Comparison of ENCODE assay signal across 26 cellular contexts in the genomic region with DNA sequence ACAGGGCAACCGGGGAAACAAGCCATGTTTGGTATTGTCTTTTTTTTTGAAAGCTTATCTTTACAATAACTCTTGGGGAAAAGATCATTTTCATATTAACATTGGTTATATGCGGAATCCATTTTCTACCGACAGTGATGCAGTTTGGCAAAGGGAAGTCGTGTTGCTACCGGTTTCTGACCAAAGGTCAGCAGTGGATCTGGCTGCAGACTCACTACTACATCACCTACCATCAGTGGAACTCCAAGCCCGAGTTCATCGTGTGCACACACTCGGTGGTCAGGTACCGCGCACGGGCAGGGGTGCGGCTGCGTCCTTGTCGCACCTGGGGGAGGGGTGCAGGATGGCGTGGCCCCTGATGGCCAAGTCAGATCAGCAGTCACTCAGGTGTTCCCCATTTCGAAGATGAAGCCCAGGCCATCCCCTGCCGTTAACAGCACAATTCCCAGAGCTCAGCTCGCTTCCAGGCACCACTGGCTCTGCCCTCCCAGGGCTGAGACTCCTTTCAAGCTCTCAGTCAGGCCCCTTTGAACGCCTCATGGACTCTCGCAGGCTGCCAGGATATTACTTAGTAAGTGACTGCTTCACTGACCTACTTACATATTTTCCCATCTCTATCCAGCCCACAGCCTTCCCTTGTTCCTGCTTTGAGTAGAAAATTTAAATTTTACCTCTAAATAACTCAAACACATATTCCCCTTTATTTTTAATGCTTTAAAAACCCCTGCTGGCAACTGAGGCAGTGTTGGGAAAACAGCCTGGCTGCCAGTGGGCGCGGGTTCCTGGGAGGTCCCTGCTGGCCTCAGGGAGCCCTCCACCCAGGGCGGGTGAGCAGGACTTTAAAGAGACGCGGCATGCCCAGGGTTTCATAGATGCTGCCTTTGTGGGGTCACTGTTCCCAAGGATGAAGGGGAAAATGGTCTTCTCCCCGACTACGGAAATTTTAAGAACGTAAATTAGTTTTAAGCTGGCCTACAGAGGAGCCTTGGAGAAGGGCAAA. TPM values are rescaled to one million over a fixed set of nuclear protein-coding genes. Genes with fewer than 3 reads are reported as not detected.
DNase-seq lines count a peak whose midpoint lies in the region; ATAC-seq, FAIRE-seq and TF ChIP-seq lines count a peak whose summit lies in the region.
"Had no signal": no experiment of that assay in that cellular context is flagged by ENCODE, and none has a peak within 500 bp of the region (broad histone marks: within the 10 kb centered on the region; RNA-seq: fewer than 3 reads in every experiment).

No MANE protein-coding gene starts in this region.

- H2AFZ ChIP-seq in mesenchymal stem cell (ENCODE audit: low read depth, low read length) = no peak overlapping the region

- H4K91ac ChIP-seq in mesenchymal stem cell (ENCODE audit: low read length) = peak overlapping the region; percentile 43

- H2BK12ac ChIP-seq in mesenchymal stem cell (ENCODE audit: low read length in 2 of 2) = no peak overlapping the region

- intact Hi-C loops in kidney (cut with DNase I) = no loop called here
- intact Hi-C loops in upper lobe of right lung (cut with DNase I) = no loop called here

- WGBS in mesenchymal stem cell = 94% methylated on average over 27 of the region's 28 CpGs

- TF ChIP-seq CTCF in kidney (IDR thresholded peaks at IDR 0.05; ENCODE audit: borderline replicate concordance, extremely low read depth, insufficient read depth) = no peak
- no peak for TF ChIP-seq CTCF in upper lobe of right lung (IDR thresholded peaks at IDR 0.05)

- DNase-seq in caudate nucleus (lab: John Stamatoyannopoulos, UW) (peak in 6 of 61 donors; percentile 13 to 30 (median 18)), kidney (peak; percentile 55), mesenchymal stem cell (no peak), upper lobe of right lung (peak; percentile 45), 8988T (no peak), NCI-H2029 treated with DMSO at 0.1 percent for 48 hours (lab: John Stamatoyannopoulos, UW) (no peak)
- DNase-seq in activated CD8-positive, alpha-beta memory T cell treated with anti-CD3 and anti-CD28 coated beads, Interleukin-2, amount 50 U/mL, for 4 hours = no peak
- DNase-seq: AML-193; CD4-positive, alpha-beta T cell; COR-L47; DMS53; GOT3; HCEC 1CT; NCI-H1048; NCI-H1417; NCI-H1694; NCI-H2081; NCI-H2227 treated with DMSO at 0.1 percent for 48 hours; NCI-H526 treated with DMSO at 0.1 percent for 48 hours; SIG-M5; SK-N-SH had no signal

- no peak overlapping the region for H3K4me2 ChIP-seq in mesenchymal stem cell (ENCODE audit: low read length, poor library complexity, severe bottlenecking)
- H3K4me2 ChIP-seq: A549; BLaER1 treated with 17β-estradiol and CSF1 and Interleukin-3, amounts not matched to agents 10 nM and 100 nM; KMS-11; SK-N-SH had no signal

- H3K9ac ChIP-seq in kidney (ENCODE audit: low read length in 2 of 2) = no peak overlapping the region
- no peak overlapping the region for H3K9ac ChIP-seq in mesenchymal stem cell (ENCODE audit: low read length)
- H3K9ac ChIP-seq: BLaER1 treated with 17β-estradiol and CSF1 and Interleukin-3, amounts not matched to agents 10 nM and 100 nM; KMS-11; SK-N-SH had no signal

- no peak overlapping the region for H2BK120ac ChIP-seq in mesenchymal stem cell (ENCODE audit: low read depth, low read length)

- H3K79me1 ChIP-seq in mesenchymal stem cell (replicated peaks; ENCODE audit: low read length, poor library complexity, severe bottlenecking) = no peaks in the 10 kb centered on the region

- H2AK5ac ChIP-seq in mesenchymal stem cell (ENCODE audit: low read length, severe bottlenecking) = no peak overlapping the region

- ATAC-seq in upper lobe of right lung = no peak
- ATAC-seq: A549, Panc1 had no signal

- H3K27me3 ChIP-seq in mesenchymal stem cell (ENCODE audit: control insufficient read depth in 1 of 2, insufficient read depth in 1 of 2, low read length in 2 of 2) = no peaks in the 10 kb centered on the region
- no peaks in the 10 kb centered on the region for H3K27me3 ChIP-seq in upper lobe of right lung
- H3K27me3 ChIP-seq: BLaER1 treated with 17β-estradiol and CSF1 and Interleukin-3, amounts not matched to agents 10 nM and 100 nM had no signal

- no peaks in the 10 kb centered on the region for H3K9me3 ChIP-seq in kidney (ENCODE audit: control insufficient read depth in 1 of 2, low read length in 2 of 2)
- H3K9me3 ChIP-seq in mesenchymal stem cell (ENCODE audit: control insufficient read depth, low read length) = no peaks in the 10 kb centered on the region
- H3K9me3 ChIP-seq in upper lobe of right lung = no peaks in the 10 kb centered on the region
- H3K9me3 ChIP-seq: A549; BLaER1 treated with 17β-estradiol and CSF1 and Interleukin-3, amounts not matched to agents 10 nM and 100 nM; SK-N-SH had no signal

- H3K14ac ChIP-seq in mesenchymal stem cell (ENCODE audit: low read length in 2 of 2) = no peak overlapping the region

- no peak overlapping the region for H2BK15ac ChIP-seq in mesenchymal stem cell (ENCODE audit: low read depth, poor library complexity, severe bottlenecking)

- H3K23ac ChIP-seq in mesenchymal stem cell (ENCODE audit: low read length in 2 of 2) = no peak overlapping the region

- no peak for FAIRE-seq in kidney (lab: Jason Lieb, UNC)
- FAIRE-seq: A549 had no signal

- H3K18ac ChIP-seq in mesenchymal stem cell (ENCODE audit: low read depth in 1 of 2, low read length in 2 of 2) = no peak overlapping the region

- H3K4ac ChIP-seq in mesenchymal stem cell (ENCODE audit: low read depth in 1 of 2, low read length in 2 of 2) = no peak overlapping the region

- H3K4me1 ChIP-seq in kidney (ENCODE audit: control insufficient read depth in 1 of 2, insufficient read depth in 1 of 2, low read depth in 1 of 2, low read length in 2 of 2) (no peaks in the 10 kb centered on the region), mesenchymal stem cell (ENCODE audit: control insufficient read depth, insufficient read depth, low read depth, low read length) (no peaks in the 10 kb centered on the region), upper lobe of right lung (no peaks in the 10 kb centered on the region)
- H3K4me1 ChIP-seq: A549; BLaER1 treated with 17β-estradiol and CSF1 and Interleukin-3, amounts not matched to agents 10 nM and 100 nM had no signal

- H3K36me3 ChIP-seq in kidney (ENCODE audit: control insufficient read depth in 1 of 2, insufficient read depth in 2 of 2, low read length in 2 of 2) (peaks cover 10 to 11% of the 10 kb centered on the region in 2 donors), mesenchymal stem cell (ENCODE audit: control insufficient read depth in 1 of 2, insufficient read depth in 2 of 2, low read depth in 1 of 2, low read length in 2 of 2) (peaks cover 0 to 41% of the 10 kb centered on the region in 2 experiments), upper lobe of right lung (no peaks in the 10 kb centered on the region)
- H3K36me3 ChIP-seq: BLaER1 treated with 17β-estradiol and CSF1 and Interleukin-3, amounts not matched to agents 10 nM and 100 nM had no signal

- no peak overlapping the region for H2BK5ac ChIP-seq in mesenchymal stem cell (ENCODE audit: low read depth, low read length, poor library complexity, severe bottlenecking)

- H3K27ac ChIP-seq in caudate nucleus (ENCODE audit: low read depth, low read length) (peak overlapping the region; percentile 23), kidney (ENCODE audit: low read depth in 2 of 2, low read length in 2 of 2) (no peak overlapping the region), mesenchymal stem cell (ENCODE audit: low read length, poor library complexity, severe bottlenecking) (no peak overlapping the region), upper lobe of right lung (no peak overlapping the region)
- H3K27ac ChIP-seq: A549; BLaER1 treated with 17β-estradiol and CSF1 and Interleukin-3, amounts not matched to agents 10 nM and 100 nM; KMS-11; RWPE1 had no signal

- H3K4me3 ChIP-seq in kidney (ENCODE audit: low read length in 2 of 2) = no peak overlapping the region
- no peak overlapping the region for H3K4me3 ChIP-seq in mesenchymal stem cell (ENCODE audit: insufficient read depth in 1 of 2, low read depth in 1 of 2, low read length in 2 of 2)
- H3K4me3 ChIP-seq in upper lobe of right lung = no peak overlapping the region
- H3K4me3 ChIP-seq: A549; BLaER1 treated with 17β-estradiol and CSF1 and Interleukin-3, amounts not matched to agents 10 nM and 100 nM had no signal

- no peak overlapping the region for H4K8ac ChIP-seq in mesenchymal stem cell (ENCODE audit: low read length)

RNA-seq across cellular contexts. Expression of a gene that starts 33.6 kb away (rescaled TPM):
- total RNA-seq in kidney (1,182 TPM), upper lobe of right lung (1,071 TPM)
- 2,844 TPM for polyA plus RNA-seq in kidney (ENCODE audit: insufficient read depth, low read depth, low replicate concordance)
- polyA plus RNA-seq in mesenchymal stem cell (2013, experiment 1 of 2) = 1,594 TPM
- polyA plus RNA-seq in mesenchymal stem cell (2013, experiment 2 of 2) = 1,456 TPM

Comparison
In these comparisons a context has a peak if more than half of its experiments do, and no peak if none do; other contexts are left out.
1. DNase-seq: peak in kidney (single experiment) and upper lobe of right lung (single experiment); none in mesenchymal stem cell (single experiment), 8988T (single experiment), activated CD8-positive, alpha-beta memory T cell treated with anti-CD3 and anti-CD28 coated beads, Interleukin-2, amount 50 U/mL, for 4 hours (single experiment) and NCI-H2029 treated with DMSO at 0.1 percent for 48 hours (single experiment).